5 cellular contexts compared by ENCODE assay signal in the genomic region with DNA sequence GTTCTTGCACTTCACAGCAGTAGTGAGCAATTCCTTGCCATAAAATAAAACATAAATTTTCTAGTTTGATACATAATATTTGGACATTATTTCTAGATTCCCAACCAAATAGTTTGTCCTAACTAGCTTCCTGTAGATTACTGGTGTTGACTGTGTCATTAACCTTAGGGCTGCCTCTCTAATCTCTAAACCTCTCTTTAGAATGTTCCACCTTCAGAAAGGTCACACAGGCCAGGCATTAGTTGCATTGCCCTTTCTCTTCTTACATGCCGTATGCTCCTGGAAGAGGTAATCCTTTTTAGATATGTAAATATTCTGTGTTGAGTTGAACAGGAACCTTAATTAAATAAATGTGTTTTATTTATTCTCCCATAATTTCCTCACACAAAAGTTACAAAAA.
"Had no signal": no experiment of that assay in that cellular context is flagged by ENCODE, and none has a peak within 500 bp of the region (broad histone marks: within the 10 kb centered on the region; RNA-seq: fewer than 3 reads in every experiment).

No MANE protein-coding gene starts in this region.

- ATAC-seq: GM23338, K562 had no signal

- DNase-seq: H9, HCEC 1CT, IMR-90 had no signal
